In the genomic region with DNA sequence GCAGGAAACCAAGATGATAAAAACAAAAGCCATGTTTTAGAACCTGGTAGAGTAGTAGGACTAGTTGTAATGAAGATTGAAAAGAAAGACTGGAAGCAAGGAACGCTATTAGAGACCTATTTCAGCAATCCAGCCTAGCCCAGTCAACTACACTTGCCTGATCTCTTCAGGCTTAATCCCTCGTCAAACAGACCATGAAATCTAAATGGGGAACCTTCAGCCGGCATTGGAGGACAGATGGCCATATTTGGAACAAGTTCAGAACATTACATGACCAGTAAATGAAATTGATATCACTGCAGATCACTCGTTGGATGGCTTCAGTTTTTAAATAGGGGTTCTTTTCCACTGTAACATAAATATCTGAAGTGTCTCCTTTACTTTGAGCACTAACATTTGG, we compare ENCODE assay signal across 21 cellular contexts.
"Had no signal": no experiment of that assay in that cellular context is flagged by ENCODE, and none has a peak within 500 bp of the region (broad histone marks: within the 10 kb centered on the region; RNA-seq: fewer than 3 reads in every experiment).

No MANE protein-coding gene starts in this region.

- H3K27ac ChIP-seq: cardiac muscle cell, foreskin keratinocyte, lower lobe of right lung, sigmoid colon, spleen, thoracic aorta, upper lobe of right lung had no signal

- H3K36me3 ChIP-seq: cardiac muscle cell, lower lobe of right lung, sigmoid colon, spleen, thoracic aorta, upper lobe of right lung had no signal

- H3K4me3 ChIP-seq: cardiac muscle cell, lower lobe of right lung, sigmoid colon, spleen, thoracic aorta, upper lobe of right lung had no signal

- ATAC-seq: activated T-helper 17 cell treated with anti-CD3 and anti-CD28 coated beads, Interleukin-2, amount 50 U/mL, for 72 hours; foreskin keratinocyte; lower lobe of right lung; natural killer cell treated with Interleukin-12 subunit alpha and Interleukin-12 subunit beta and Interleukin-15 and Interleukin-18, amount 100 ng/mL, for 72 hours; stimulated activated naive B cell treated with anti-CD40 and anti-IgM and Interleukin-4, amounts not matched to agents 10 μg/mL and 1 μg/mL and 100 μg/mL, for 72 hours; upper lobe of right lung had no signal

- DNase-seq: activated B cell treated with CpG ODN at 0.5 μM for 24 hours; activated CD4-positive, alpha-beta memory T cell treated with anti-CD3 and anti-CD28 coated beads, Interleukin-2, amount 10 ng/mL, durations not matched to agents 7 days and 5 days; activated CD4-positive, alpha-beta T cell treated with anti-CD3 and anti-CD28 coated beads for 4 hours; activated naive CD4-positive, alpha-beta T cell; activated naive CD8-positive, alpha-beta T cell treated with anti-CD3 and anti-CD28 coated beads for 36 hours; activated T-cell treated with anti-CD3 and anti-CD28 coated beads, Interleukin-2, amount 50 U/mL, for 1 hour; amniotic stem cell; foreskin keratinocyte; glutamatergic neuron; hippocampal formation; islet precursor cell; lower lobe of right lung; nucleus accumbens; sigmoid colon; spleen; stimulated activated naive B cell treated with anti-CD40 and anti-IgM and Interleukin-4, amounts not matched to agents 10 μg/mL and 1 μg/mL and 100 μg/mL, for 72 hours; upper lobe of right lung had no signal

- H3K4me1 ChIP-seq: foreskin keratinocyte, lower lobe of right lung, sigmoid colon, spleen, upper lobe of right lung had no signal

- H3K27me3 ChIP-seq: cardiac muscle cell, foreskin keratinocyte, sigmoid colon, upper lobe of right lung had no signal

- H3K9me3 ChIP-seq: lower lobe of right lung, sigmoid colon, spleen, thoracic aorta, upper lobe of right lung had no signal
